In the genomic region with DNA sequence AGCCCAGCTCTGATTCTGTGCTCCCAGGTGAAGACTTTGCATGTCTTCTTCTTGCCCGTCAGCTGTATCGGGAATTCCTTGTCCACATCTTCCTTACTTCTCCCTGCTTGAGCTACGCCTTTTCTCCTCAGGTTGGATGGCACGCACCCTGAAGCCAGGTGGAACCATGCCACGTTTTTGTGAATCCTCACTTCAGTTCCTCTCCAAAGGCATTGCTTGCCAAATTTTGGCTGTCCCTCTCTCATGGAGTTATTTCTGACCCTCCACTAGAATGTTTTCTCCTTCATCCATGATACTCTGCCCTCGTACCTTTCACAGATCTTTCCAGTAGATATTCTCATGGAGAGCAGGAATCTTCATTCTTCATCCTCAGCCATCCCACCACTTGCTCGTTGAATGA, we compare ENCODE assay signal across 13 cellular contexts.
"Had no signal": no experiment of that assay in that cellular context is flagged by ENCODE, and none has a peak within 500 bp of the region (broad histone marks: within the 10 kb centered on the region; RNA-seq: fewer than 3 reads in every experiment).

No MANE protein-coding gene starts in this region.

- H3K27me3 Mint-ChIP-seq: naive thymus-derived CD4-positive, alpha-beta T cell; stimulated activated naive B cell treated with anti-CD40 and anti-IgM and Interleukin-4, amounts not matched to agents 10 μg/mL and 1 μg/mL and 100 μg/mL, for 72 hours had no signal

- H3K9me3 Mint-ChIP-seq: immature natural killer cell; naive thymus-derived CD4-positive, alpha-beta T cell; stimulated activated naive B cell treated with anti-CD40 and anti-IgM and Interleukin-4, amounts not matched to agents 10 μg/mL and 1 μg/mL and 100 μg/mL, for 72 hours had no signal

- DNase-seq: cortex of kidney; effector memory CD4-positive, alpha-beta T cell; glutamatergic neuron; immature natural killer cell; kidney; left cardiac atrium; naive thymus-derived CD4-positive, alpha-beta T cell; sigmoid colon; stimulated activated CD4-positive, alpha-beta T cell treated with anti-CD3 and anti-CD28 coated beads, Interleukin-2, amount 100 ng/mL, for 24 hours; stimulated activated CD4-positive, alpha-beta T cell treated with anti-CD3 and anti-CD28 coated beads, Interleukin-4, amount 100 ng/mL, for 4 hours; stimulated activated naive B cell treated with anti-CD40 and anti-IgM and Interleukin-4, amounts not matched to agents 10 μg/mL and 1 μg/mL and 100 μg/mL, for 72 hours; trophoblast cell had no signal

- H3K4me3 Mint-ChIP-seq: immature natural killer cell; naive thymus-derived CD4-positive, alpha-beta T cell; stimulated activated naive B cell treated with anti-CD40 and anti-IgM and Interleukin-4, amounts not matched to agents 10 μg/mL and 1 μg/mL and 100 μg/mL, for 72 hours had no signal

- ATAC-seq: gastroesophageal sphincter; naive thymus-derived CD4-positive, alpha-beta T cell; stimulated activated naive B cell treated with anti-CD40 and anti-IgM and Interleukin-4, amounts not matched to agents 10 μg/mL and 1 μg/mL and 100 μg/mL, for 72 hours had no signal

- H3K27ac Mint-ChIP-seq: immature natural killer cell; stimulated activated naive B cell treated with anti-CD40 and anti-IgM and Interleukin-4, amounts not matched to agents 10 μg/mL and 1 μg/mL and 100 μg/mL, for 72 hours had no signal
